Comparison of ENCODE assay signal across 8 cellular contexts in the genomic region with DNA sequence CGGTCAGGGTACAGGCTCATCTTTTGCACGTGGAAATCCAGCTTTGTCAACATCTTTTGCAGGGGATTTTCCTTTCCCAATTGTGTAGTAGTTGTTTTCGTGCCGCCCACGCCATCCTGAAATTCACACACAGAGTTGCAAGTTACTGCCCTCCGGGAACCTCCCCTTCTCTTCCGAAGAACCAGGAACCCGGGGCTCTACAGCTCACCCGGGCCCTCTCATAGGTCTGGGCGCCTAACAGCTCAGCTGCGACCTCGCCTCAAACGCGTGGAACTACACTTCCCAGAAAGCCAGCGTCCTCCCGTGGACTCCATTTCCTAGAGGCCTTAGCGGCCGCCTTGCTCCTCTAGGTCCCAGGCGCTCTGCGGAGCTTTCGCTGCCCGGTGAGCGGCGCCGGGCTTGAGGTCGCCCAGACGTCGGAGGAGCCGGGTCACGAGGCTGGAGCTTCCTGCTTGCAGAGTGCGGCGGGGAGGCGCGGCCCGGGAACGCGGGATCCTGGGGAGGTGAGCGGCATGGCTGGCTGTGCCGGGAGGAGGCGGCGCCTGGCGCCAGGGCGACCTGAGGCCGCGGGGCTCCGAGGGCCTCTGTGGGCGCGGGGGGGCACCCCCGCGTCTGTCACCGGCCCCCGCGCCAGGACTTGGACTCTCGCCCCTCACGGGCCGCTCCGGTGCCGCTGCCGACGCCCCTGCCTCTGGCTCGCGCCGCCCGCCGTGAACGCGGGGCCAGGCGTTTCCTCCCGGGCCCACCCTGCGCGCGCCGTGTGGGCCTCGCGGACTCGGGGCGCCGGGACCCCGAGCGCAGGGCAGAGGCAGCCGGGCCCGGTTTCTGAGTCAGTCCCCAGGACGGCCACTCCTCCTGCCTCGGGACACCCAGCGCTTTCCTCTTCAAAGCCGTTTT. TPM values are rescaled to one million over a fixed set of nuclear protein-coding genes. Genes with fewer than 3 reads are reported as not detected.
DNase-seq lines count a peak whose midpoint lies in the region; ATAC-seq and TF ChIP-seq lines count a peak whose summit lies in the region.

A gene (plus strand): TSS at position 329 of the 897 bp plus-strand sequence. CDS start 1,095 bp downstream, outside the sequence.

- H3K27ac ChIP-seq in BLaER1 = peak within 1 kb of the TSS; percentile 89
- H3K27ac ChIP-seq in left lung = peak within 1 kb of the TSS; percentile 80 to 83

- no peak for TF ChIP-seq CTCF in left lung (IDR thresholded peaks at IDR 0.05)

- intact Hi-C loops in dendritic cell treated with granulocyte-macrophage colony-stimulating factor and Interleukin-4, amounts not matched to agents 40 ng/mL and 50 ng/mL, for 4 days (cut with micrococcal nuclease) = loop anchor here (1.0 to 2.0 kb wide), 4 partner anchors 130 to 635 kb away; a partner anchor contains a TSS
- intact Hi-C loops in left lung (cut with DNase I) = loop anchor here in 1 of 2 donors (10.0 kb wide), 1 partner anchor 125 kb away; a partner anchor contains a TSS

- H3K4me3 ChIP-seq in BLaER1 (peak within 1 kb of the TSS; percentile 91), left lung (peak within 1 kb of the TSS; percentile 67 to 84)

- peaks cover 6% of the 10 kb centered on the region for H3K9me3 Mint-ChIP-seq in dendritic cell treated with granulocyte-macrophage colony-stimulating factor and Interleukin-4, amounts not matched to agents 40 ng/mL and 50 ng/mL, for 4 days

- H3K9me3 ChIP-seq in BLaER1 (peaks cover 20% of the 10 kb centered on the region), left lung (no peaks in the 10 kb centered on the region)

- DNase-seq in GM19240 (ENCODE audit: insufficient read length, low spot score) (peak; percentile 88), NCI-H526 (lab: John Stamatoyannopoulos, UW) (peak; percentile 65 to 93), left lung (peak; percentile 93 to 96)
- DNase-seq in activated CD4-positive, alpha-beta T cell treated with anti-CD3 and anti-CD28 coated beads, Interleukin-2, amount 50 U/mL, for 1 hour = peak; percentile 78
- DNase-seq in stimulated activated CD4-positive, alpha-beta T cell treated with anti-CD3 and anti-CD28 coated beads, Interleukin-2, amount 100 ng/mL, for 4 hours (ENCODE audit: low read depth) = peak; percentile 79

- H3K4me2 ChIP-seq in BLaER1 = peak within 1 kb of the TSS; percentile 71

- peak; percentile 97 for ATAC-seq in HG03457 (IDR thresholded peaks at IDR 0.05; ENCODE audit: unreplicated experiment)
- ATAC-seq in left lung = peak; percentile 99

- H3K27ac Mint-ChIP-seq in dendritic cell treated with granulocyte-macrophage colony-stimulating factor and Interleukin-4, amounts not matched to agents 40 ng/mL and 50 ng/mL, for 4 days = peak within 1 kb of the TSS; percentile 87

- peaks cover 34% of the 10 kb centered on the region for H3K36me3 Mint-ChIP-seq in dendritic cell treated with granulocyte-macrophage colony-stimulating factor and Interleukin-4, amounts not matched to agents 40 ng/mL and 50 ng/mL, for 4 days (ENCODE audit: low read depth)

- peaks cover 19% of the 10 kb centered on the region for H3K4me1 ChIP-seq in BLaER1
- peaks cover 0 to 20% of the 10 kb centered on the region in 2 donors for H3K4me1 ChIP-seq in left lung

- H3K4me1 Mint-ChIP-seq in dendritic cell treated with granulocyte-macrophage colony-stimulating factor and Interleukin-4, amounts not matched to agents 40 ng/mL and 50 ng/mL, for 4 days (ENCODE audit: low read depth) = peaks cover 21% of the 10 kb centered on the region

- H3K36me3 ChIP-seq in BLaER1 = peaks cover 37% of the 10 kb centered on the region
- H3K36me3 ChIP-seq in left lung = peaks cover 0 to 28% of the 10 kb centered on the region in 2 donors

- H3K9ac ChIP-seq in BLaER1 = peak within 1 kb of the TSS; percentile 92

- no peaks in the 10 kb centered on the region for H3K27me3 ChIP-seq in BLaER1
- no peaks in the 10 kb centered on the region for H3K27me3 ChIP-seq in left lung

- H4K20me1 ChIP-seq in BLaER1 = peaks cover 5% of the 10 kb centered on the region; the same call in 1 of the 2 replicates

- H3K27me3 Mint-ChIP-seq in dendritic cell treated with granulocyte-macrophage colony-stimulating factor and Interleukin-4, amounts not matched to agents 40 ng/mL and 50 ng/mL, for 4 days = no peaks in the 10 kb centered on the region

- peak within 1 kb of the TSS; percentile 90 for H3K4me3 Mint-ChIP-seq in dendritic cell treated with granulocyte-macrophage colony-stimulating factor and Interleukin-4, amounts not matched to agents 40 ng/mL and 50 ng/mL, for 4 days

RNA-seq across cellular contexts. Expression of the gene that starts here (rescaled TPM):
- 10 to 100 TPM; 13.3 to 15.5 TPM for total RNA-seq in left lung

Comparison
In these comparisons a context has a peak if more than half of its experiments do, and no peak if none do; other contexts are left out.
1. Peak in every context shown above with its lines: DNase-seq, ATAC-seq, H3K4me3 ChIP-seq and H3K27ac ChIP-seq.